14 cellular contexts compared by ENCODE assay signal in the genomic region with DNA sequence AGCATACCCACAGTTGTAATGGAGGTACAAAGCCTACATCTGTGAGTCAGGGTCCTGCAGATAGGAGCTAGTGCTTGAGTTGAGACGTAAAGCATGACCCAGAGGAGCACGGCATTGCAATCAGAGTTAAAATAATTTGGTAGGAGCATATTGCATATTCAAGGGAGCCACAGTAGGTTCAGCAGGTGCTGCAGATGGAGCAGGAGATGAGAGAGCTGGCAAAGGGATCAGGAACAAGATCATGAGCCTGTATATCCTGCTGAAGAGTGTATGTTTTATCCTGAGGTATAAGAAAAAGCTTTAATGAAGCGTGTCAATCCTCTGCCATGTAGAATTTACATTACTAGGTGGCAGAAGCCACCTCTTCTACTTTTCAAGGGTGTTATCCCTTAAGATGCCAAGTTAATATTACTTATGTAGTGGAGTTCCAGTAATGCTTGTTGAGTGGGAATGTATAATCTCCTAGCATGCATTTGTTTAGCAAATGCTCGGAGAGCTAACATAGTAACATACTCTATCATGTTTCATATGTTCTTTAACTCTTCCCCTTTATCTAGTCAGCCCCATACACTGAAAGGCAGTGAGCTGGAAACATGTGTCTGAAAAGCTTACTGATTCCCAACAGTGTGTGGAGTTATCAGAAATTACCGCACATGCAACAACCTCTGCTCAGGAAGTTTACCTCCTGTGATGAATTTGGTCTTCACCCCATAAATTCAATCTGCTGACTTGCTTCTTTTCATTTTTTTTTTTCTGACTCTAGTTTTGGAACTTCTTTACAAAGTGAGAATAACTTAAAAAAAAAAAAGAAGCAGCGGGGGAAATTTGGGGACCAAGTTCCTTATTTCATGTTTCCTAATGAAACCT.
DNase-seq lines count a peak whose midpoint lies in the region; ATAC-seq, FAIRE-seq and TF ChIP-seq lines count a peak whose summit lies in the region.
"Had no signal": no experiment of that assay in that cellular context is flagged by ENCODE, and none has a peak within 500 bp of the region (broad histone marks: within the 10 kb centered on the region; RNA-seq: fewer than 3 reads in every experiment).

No MANE protein-coding gene starts in this region.

- H3K9ac ChIP-seq in GM12878 (ENCODE audit: control insufficient read depth, insufficient read depth, low read length): no peak overlapping the region
- H3K9ac ChIP-seq in HepG2 (ENCODE audit: insufficient read depth, low read depth, low read length): no peak overlapping the region

- RAD21 ChIA-PET in GM12878 (lab: Charles Lee; ENCODE audit: unreplicated experiment): no interaction called here

- no peak for TF ChIP-seq POLR2A in GM18505 (IDR thresholded peaks at IDR 0.05; ENCODE audit: borderline replicate concordance, extremely low read depth, insufficient read depth, insufficient read length)
- TF ChIP-seq POLR2A in GM12878 (IDR thresholded peaks at IDR 0.05; ENCODE audit: low read depth, low read length): no peak
- TF ChIP-seq POLR2A in HepG2 (IDR thresholded peaks at IDR 0.05; ENCODE audit: insufficient read depth in 1 of 2, low read depth in 2 of 2, low read length in 2 of 2): no peak

- no peaks in the 10 kb centered on the region for H4K20me1 ChIP-seq in GM12878 (ENCODE audit: control insufficient read depth, insufficient read depth)
- no peaks in the 10 kb centered on the region for H4K20me1 ChIP-seq in HepG2 (ENCODE audit: insufficient read depth, low read length)

- peak overlapping the region; percentile 60; the same call in 1 of the 2 replicates for H3K4me2 ChIP-seq in GM12878 (ENCODE audit: control insufficient read depth, insufficient read depth)
- no peak overlapping the region for H3K4me2 ChIP-seq in HepG2 (ENCODE audit: low read depth, low read length)

- TF ChIP-seq CTCF in GM12878 (IDR thresholded peaks at IDR 0.05 in 2 of 3, conservative IDR thresholded peaks at IDR 0.05 in 1 of 3; ENCODE audit: control insufficient read depth in 2 of 3, extremely low read depth in 1 of 3, insufficient read depth in 1 of 3, low read depth in 3 of 3, low read length in 3 of 3): no peak
- TF ChIP-seq CTCF in HepG2 (CRISPR knock-in tag; IDR thresholded peaks at IDR 0.05): no peak
- TF ChIP-seq CTCF in progenitor cell of endocrine pancreas (IDR thresholded peaks at IDR 0.05; ENCODE audit: unreplicated experiment): no peak
- TF ChIP-seq CTCF in left lung (IDR thresholded peaks at IDR 0.05): no peak

- H3K79me2 ChIP-seq in GM12878 (ENCODE audit: control insufficient read depth, insufficient read depth, low read length) (no peaks in the 10 kb centered on the region), HepG2 (ENCODE audit: insufficient read depth, low read length) (no peaks in the 10 kb centered on the region)

- H2AFZ ChIP-seq in GM12878 (ENCODE audit: control insufficient read depth, low read depth, low read length) (no peak overlapping the region), HepG2 (ENCODE audit: low read length) (no peak overlapping the region)

- SMC1A ChIA-PET in GM12878 (lab: Charles Lee; ENCODE audit: uncharacterized antibody, unreplicated experiment): interaction anchor here (1.1 kb wide), 1 partner anchor 11 kb away, joined by 3 read pairs; no protein-coding TSS in a partner anchor

- peaks cover 15% of the 10 kb centered on the region for H3K4me1 ChIP-seq in GM12878 (ENCODE audit: control insufficient read depth, insufficient read depth, low read length)
- H3K4me1 ChIP-seq in HepG2 (ENCODE audit: insufficient read depth, low read length): no peaks in the 10 kb centered on the region
- peaks cover 0 to 13% of the 10 kb centered on the region in 2 donors for H3K4me1 ChIP-seq in left lung

- POLR2A ChIA-PET in GM12878 (lab: Charles Lee): no interaction called here
- POLR2A ChIA-PET in HepG2 (lab: Yijun Ruan, JAX): no interaction called here

- no peaks in the 10 kb centered on the region for H3K9me3 Mint-ChIP-seq in progenitor cell of endocrine pancreas (ENCODE audit: low read depth)

- H3K9me3 ChIP-seq in GM12878 (replicated peaks; ENCODE audit: control insufficient read depth, insufficient read depth, low read length) (no peaks in the 10 kb centered on the region; the same call in 2 of the 3 replicates), HepG2 (ENCODE audit: low read length) (no peaks in the 10 kb centered on the region), left lung (no peaks in the 10 kb centered on the region)
- H3K9me3 ChIP-seq: heart right ventricle, ovary had no signal

- H3K27ac Mint-ChIP-seq in progenitor cell of endocrine pancreas: no peak overlapping the region

- BruUV-seq in GM12878 (replicated peaks; lab: Mats Ljungman, UMichigan) (no TSS peak), HepG2 (replicated peaks; lab: Mats Ljungman, UMichigan) (no TSS peak)

- no peaks in the 10 kb centered on the region for H3K27me3 Mint-ChIP-seq in progenitor cell of endocrine pancreas

- H3K27ac ChIP-seq in GM12878 (ENCODE audit: control insufficient read depth, insufficient read depth): peak overlapping the region; percentile 56
- no peak overlapping the region for H3K27ac ChIP-seq in HepG2 (ENCODE audit: extremely low read length, insufficient read depth, low read length)
- H3K27ac ChIP-seq in left lung: peak overlapping the region in 1 of 2 donors; percentile 78
- H3K27ac ChIP-seq: ovary, SK-N-MC had no signal

- DNase-seq in GM12878 (ENCODE audit: low read depth, low spot score) (no peak), HepG2 (ENCODE audit: low spot score) (no peak), progenitor cell of endocrine pancreas (ENCODE audit: low spot score, unreplicated experiment) (no peak), left lung (no peak)
- DNase-seq in activated CD4-positive, alpha-beta T cell treated with anti-CD3 and anti-CD28 coated beads, Interleukin-2, amount 50 U/mL, for 4 hours: no peak
- DNase-seq: heart right ventricle, NCI-H510A, ovary had no signal

- no peak overlapping the region for H3K4me3 Mint-ChIP-seq in progenitor cell of endocrine pancreas (ENCODE audit: low read depth)

- 6% methylated on average over 6 of the region's 6 CpGs for WGBS in GM12878 (ENCODE audit: insufficient coverage, insufficient replicate concordance, low lambda C conversion rate, missing lambda C conversion rate)
- WGBS in HepG2 (ENCODE audit: low lambda C conversion rate): 23% methylated on average over 6 of the region's 6 CpGs

- no peaks in the 10 kb centered on the region for H3K27me3 ChIP-seq in GM12878 (replicated peaks in 1 of 2; ENCODE audit: control insufficient read depth in 2 of 2, insufficient read depth in 2 of 2, low read length in 1 of 2)
- H3K27me3 ChIP-seq in HepG2 (ENCODE audit: control insufficient read depth in 1 of 2, insufficient read depth in 2 of 2, low read length in 2 of 2): no peaks in the 10 kb centered on the region
- no peaks in the 10 kb centered on the region for H3K27me3 ChIP-seq in left lung
- H3K27me3 ChIP-seq: heart right ventricle, ovary had no signal

- H3K36me3 ChIP-seq in GM12878 (ENCODE audit: control insufficient read depth in 2 of 2, insufficient read depth in 2 of 2, low read length in 1 of 2): no peaks in the 10 kb centered on the region
- no peaks in the 10 kb centered on the region for H3K36me3 ChIP-seq in HepG2 (replicated peaks in 1 of 2; ENCODE audit: control insufficient read depth in 1 of 2, insufficient read depth in 2 of 2, low read length in 2 of 2)
- H3K36me3 ChIP-seq in left lung: no peaks in the 10 kb centered on the region
- H3K36me3 ChIP-seq: heart right ventricle, ovary had no signal

- in situ Hi-C loops in GM12878 (cut with MboI) (no loop called here), HepG2 (cut with HindIII; ENCODE audit: extremely low pct_ligation_motif_present, low pct_unique_long_range_greater_than_20kb) (no loop called here)

- H3K4me3 ChIP-seq in GM12878 (peak overlapping the region; percentile 22; the same call in 1 of the 2 replicates), HepG2 (replicated peaks in 1 of 3; ENCODE audit: insufficient read depth in 1 of 3, low read depth in 2 of 3, low read length in 3 of 3) (no peak overlapping the region), left lung (no peak overlapping the region)
- H3K4me3 ChIP-seq: heart right ventricle, lung, ovary, SK-N-MC had no signal

- intact Hi-C loops in GM12878 (cut with micrococcal nuclease; ENCODE audit: unreplicated experiment): no loop called here
- intact Hi-C loops in HepG2 (cut with micrococcal nuclease; ENCODE audit: unreplicated experiment): no loop called here
- intact Hi-C loops in left lung (cut with DNase I): no loop called here

- TF ChIP-seq EP300 in GM12878 (IDR thresholded peaks at IDR 0.05; ENCODE audit: borderline replicate concordance in 1 of 2, control insufficient read depth in 1 of 2, low read depth in 2 of 2, low read length in 2 of 2) (no peak), HepG2 (IDR thresholded peaks at IDR 0.05; ENCODE audit: low read depth in 2 of 2, low read length in 2 of 2) (no peak), HepG2 (CRISPR knock-in tag; IDR thresholded peaks at IDR 0.05; ENCODE audit: borderline replicate concordance) (no peak)

- TF ChIP-seq RAD21 in GM12878 (IDR thresholded peaks at IDR 0.05; ENCODE audit: insufficient read depth, low read depth, low read length): no peak
- no peak for TF ChIP-seq RAD21 in HepG2 (CRISPR knock-in tag; IDR thresholded peaks at IDR 0.05)

- no peaks in the 10 kb centered on the region for H3K36me3 Mint-ChIP-seq in progenitor cell of endocrine pancreas (ENCODE audit: insufficient read depth)

- FAIRE-seq in GM12878 (lab: Jason Lieb, UNC) (no peak), HepG2 (lab: Jason Lieb, UNC) (no peak)
- FAIRE-seq: G401.6 had no signal

- ATAC-seq in GM18505 (IDR thresholded peaks at IDR 0.05; ENCODE audit: unreplicated experiment): peak; percentile 41
- ATAC-seq in GM21515 (IDR thresholded peaks at IDR 0.05; ENCODE audit: unreplicated experiment): peak; percentile 28
- peak; percentile 24 for ATAC-seq in HG03095 (IDR thresholded peaks at IDR 0.05; ENCODE audit: unreplicated experiment)
- ATAC-seq in GM12878: peak; percentile 57
- ATAC-seq in HepG2: no peak
- no peak for ATAC-seq in left lung
- ATAC-seq: heart right ventricle had no signal

- CTCF ChIA-PET in GM12878 (lab: Yijun Ruan, JAX): interaction anchor here (1.0 to 1.1 kb wide), 2 partner anchors 210 to 211 kb away, joined by 3 read pairs; no protein-coding TSS in a partner anchor
- CTCF ChIA-PET in HepG2 (lab: Yijun Ruan, JAX; ENCODE audit: low intra/inter-chr PET ratio, low total read pairs): no interaction called here

- H3K4me1 Mint-ChIP-seq in progenitor cell of endocrine pancreas (ENCODE audit: low read depth): no peaks in the 10 kb centered on the region

TF ChIP-seq in GM12878, 131 proteins besides CTCF, POLR2A, EP300 and RAD21 (continues in another document):
- no peak for TF ChIP-seq TCF12 (IDR thresholded peaks at IDR 0.05; ENCODE audit: low read depth, low read length)

TF ChIP-seq in HepG2, 621 proteins besides CTCF, POLR2A, EP300 and RAD21:
- TF ChIP-seq ZNF430 (CRISPR knock-in tag; IDR thresholded peaks at IDR 0.05) (no peak), NCOA1 (CRISPR knock-in tag; IDR thresholded peaks at IDR 0.05) (no peak), NFYB (CRISPR knock-in tag; IDR thresholded peaks at IDR 0.05) (no peak)
- TF ChIP-seq, protein P1, sequence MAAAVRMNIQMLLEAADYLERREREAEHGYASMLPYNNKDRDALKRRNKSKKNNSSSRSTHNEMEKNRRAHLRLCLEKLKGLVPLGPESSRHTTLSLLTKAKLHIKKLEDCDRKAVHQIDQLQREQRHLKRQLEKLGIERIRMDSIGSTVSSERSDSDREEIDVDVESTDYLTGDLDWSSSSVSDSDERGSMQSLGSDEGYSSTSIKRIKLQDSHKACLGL (CRISPR knock-in tag; IDR thresholded peaks at IDR 0.05): no peak

Comparison
In these comparisons a context has a peak if more than half of its experiments do, and no peak if none do; other contexts are left out.
1. ATAC-seq: peak in GM18505 (single experiment), GM21515 (single experiment), HG03095 (single experiment) and GM12878 (single experiment); none in HepG2 (single experiment) and left lung (single experiment).